In genomic region chr21:46021398-46021797, GRCh38 we compare ENCODE assay signal across 23 cellular contexts. TPM values are rescaled to one million over a fixed set of nuclear protein-coding genes. Genes with fewer than 3 reads are reported as not detected.
DNase-seq lines count a peak whose midpoint lies in the region; ATAC-seq and TF ChIP-seq lines count a peak whose summit lies in the region.
"Had no signal": no experiment of that assay in that cellular context is flagged by ENCODE, and none has a peak within 500 bp of the region (broad histone marks: within the 10 kb centered on the region; RNA-seq: fewer than 3 reads in every experiment).

No MANE protein-coding gene starts in this region.

- H3K36me3 ChIP-seq in left ventricle myocardium inferior = no peaks in the 10 kb centered on the region
- H3K36me3 ChIP-seq in right atrium auricular region = no peaks in the 10 kb centered on the region
- H3K36me3 ChIP-seq in psoas muscle (ENCODE audit: insufficient read depth in 1 of 2, low read depth in 1 of 2) = no peaks in the 10 kb centered on the region
- H3K36me3 ChIP-seq in uterus = no peaks in the 10 kb centered on the region
- H3K36me3 ChIP-seq in brain microvascular endothelial cell (replicated peaks) = no peaks in the 10 kb centered on the region
- H3K36me3 ChIP-seq: gastrocnemius medialis, upper lobe of left lung had no signal

- H3K9me3 ChIP-seq in left ventricle myocardium inferior (replicated peaks) (no peaks in the 10 kb centered on the region), right atrium auricular region (no peaks in the 10 kb centered on the region), psoas muscle (no peaks in the 10 kb centered on the region), uterus (no peaks in the 10 kb centered on the region)
- H3K9me3 ChIP-seq: gastrocnemius medialis, upper lobe of left lung had no signal

- WGBS in psoas muscle, 3 donors = 85 to 92% (median 85%) methylated on average over 7 of the region's 7 CpGs

- no peak for DNase-seq in left ventricle myocardium inferior
- no peak for DNase-seq in right atrium auricular region (ENCODE audit: low spot score)
- peak; percentile 29 for DNase-seq in islet precursor cell
- DNase-seq in psoas muscle = no peak
- DNase-seq in uterus = no peak
- no peak for DNase-seq in mesenteric fat pad (ENCODE audit: low spot score)
- no peak for DNase-seq in brain microvascular endothelial cell
- DNase-seq: activated CD4-positive, alpha-beta memory T cell treated with anti-CD3 and anti-CD28 coated beads for 36 hours; activated naive CD8-positive, alpha-beta T cell treated with anti-CD3 and anti-CD28 coated beads, Interleukin-2, amount 10 ng/mL, durations not matched to agents 7 days and 5 days; CD8-positive, alpha-beta memory T cell; DMS79; effector CD4-positive, alpha-beta T cell; GF-D8; NCI-H1105 treated with DMSO at 0.1 percent for 48 hours; NCI-H2029 treated with DMSO at 0.1 percent for 48 hours; NCI-H226; NCI-H82; nucleus accumbens; OCI-M1; stimulated activated naive CD8-positive, alpha-beta T cell treated with anti-CD3 and anti-CD28 coated beads, Interleukin-15, amount 100 ng/mL, for 72 hours; upper lobe of left lung had no signal

- in situ Hi-C loops in brain microvascular endothelial cell (cut with HindIII; ENCODE audit: low pct_ligation_motif_present, low sequenced_read_pairs) = loop anchor here (5.0 kb wide), 1 partner anchor 41 kb away; no protein-coding TSS in a partner anchor

- no peaks in the 10 kb centered on the region for H3K4me1 ChIP-seq in left ventricle myocardium inferior
- peaks cover 0 to 6% of the 10 kb centered on the region in 2 donors for H3K4me1 ChIP-seq in right atrium auricular region
- H3K4me1 ChIP-seq in psoas muscle = no peaks in the 10 kb centered on the region
- H3K4me1 ChIP-seq in uterus = peaks cover 0 to 28% of the 10 kb centered on the region in 2 donors
- H3K4me1 ChIP-seq: gastrocnemius medialis had no signal

- no peaks in the 10 kb centered on the region for H3K27me3 ChIP-seq in left ventricle myocardium inferior (ENCODE audit: low read depth)
- no peaks in the 10 kb centered on the region for H3K27me3 ChIP-seq in right atrium auricular region
- peaks cover 0 to 20% (median 0%) of the 10 kb centered on the region in 3 donors for H3K27me3 ChIP-seq in psoas muscle (ENCODE audit: insufficient read depth in 3 of 3, low read length in 2 of 3)
- no peaks in the 10 kb centered on the region for H3K27me3 ChIP-seq in uterus
- H3K27me3 ChIP-seq in brain microvascular endothelial cell (replicated peaks) = no peaks in the 10 kb centered on the region
- H3K27me3 ChIP-seq: upper lobe of left lung had no signal

- H3K27ac ChIP-seq in left ventricle myocardium inferior (replicated peaks) (peak overlapping the region; percentile 72), right atrium auricular region (no peak overlapping the region), psoas muscle (peak overlapping the region; percentile 16), uterus (peak overlapping the region; percentile 79 to 86), brain microvascular endothelial cell (no peak overlapping the region)
- H3K27ac ChIP-seq: upper lobe of left lung had no signal

- intact Hi-C loops in left ventricle myocardium inferior (cut with micrococcal nuclease) = no loop called here
- intact Hi-C loops in psoas muscle (cut with DNase I) = no loop called here
- intact Hi-C loops in uterus (cut with DNase I; ENCODE audit: low total_unique reads) = no loop called here

- TF ChIP-seq POLR2A in uterus (IDR thresholded peaks at IDR 0.05) = no peak

- ATAC-seq in psoas muscle (no peak), GM19324 (IDR thresholded peaks at IDR 0.05; ENCODE audit: low FRiP score, unreplicated experiment) (no peak)
- ATAC-seq: stimulated activated naive CD8-positive, alpha-beta T cell treated with anti-CD3 and anti-CD28 coated beads, Interleukin-15, amount 100 ng/mL, for 72 hours had no signal

- TF ChIP-seq CTCF in left ventricle myocardium inferior (IDR thresholded peaks at IDR 0.05; ENCODE audit: borderline replicate concordance) (no peak), right atrium auricular region (IDR thresholded peaks at IDR 0.05) (no peak), psoas muscle (IDR thresholded peaks at IDR 0.05) (no peak), uterus (IDR thresholded peaks at IDR 0.05) (no peak), brain microvascular endothelial cell (IDR thresholded peaks at IDR 0.05; ENCODE audit: low read depth, low read length, missing control alignments) (no peak)

- H3K4me3 ChIP-seq in left ventricle myocardium inferior (no peak overlapping the region), right atrium auricular region (no peak overlapping the region), psoas muscle (no peak overlapping the region), uterus (no peak overlapping the region), brain microvascular endothelial cell (ENCODE audit: low read depth, low read length) (no peak overlapping the region)
- H3K4me3 ChIP-seq: upper lobe of left lung had no signal

RNA-seq across cellular contexts. Expression of gene COL6A1, which starts 39.8 kb away (rescaled TPM):
- total RNA-seq in left ventricle myocardium inferior (154 TPM), right atrium auricular region (100 to 1,000 TPM; 201 to 278 TPM), psoas muscle (10 to 100 TPM; 36.1 to 83.0 (median 61.9) TPM), uterus (1,000 to 10,000 TPM in 1 of 4 donors, 100 to 1,000 TPM in 3; 621 to 1,160 (median 804) TPM), mesenteric fat pad (521 TPM)
- 10 to 100 TPM; 29.4 to 32.1 (median 30.4) TPM for polyA plus RNA-seq in psoas muscle

Comparison
In these comparisons a context has a peak if more than half of its experiments do, and no peak if none do; other contexts are left out.
1. H3K27ac ChIP-seq: peak in left ventricle myocardium inferior (single experiment), psoas muscle (single experiment) and uterus (2 of 2); none in right atrium auricular region (0 of 2) and brain microvascular endothelial cell (single experiment).